In genomic region chr12:132428872-132429121, GRCh38 we compare ENCODE assay signal across 13 cellular contexts.
A peak's percentile ranks its signal among the peaks of the same experiment; 100 is the strongest.
DNase-seq lines count a peak whose midpoint lies in the region; TF ChIP-seq lines count a peak whose summit lies in the region.
"Had no signal": no experiment of that assay in that cellular context is flagged by ENCODE, and none has a peak within 500 bp of the region (broad histone marks: within the 10 kb centered on the region; RNA-seq: fewer than 3 reads in every experiment).

No MANE protein-coding gene starts in this region.

- H3K4me2 ChIP-seq in BLaER1 (peak overlapping the region; percentile 96), mammary epithelial cell (ENCODE audit: insufficient read depth, low read depth, low read length) (no peak overlapping the region)

- H3K36me3 ChIP-seq in BLaER1 (peaks cover 16% of the 10 kb centered on the region; the same call in 1 of the 2 replicates), mammary epithelial cell (ENCODE audit: insufficient read depth, low read length) (no peaks in the 10 kb centered on the region), colonic mucosa (no peaks in the 10 kb centered on the region)
- H3K36me3 ChIP-seq: gastrocnemius medialis, left lung, ovary had no signal

- CTCF ChIA-PET in mammary epithelial cell (lab: Charles Lee; ENCODE audit: low non-redundant PET) = interaction anchor here (0.7 kb wide), 1 partner anchor 131 kb away, joined by 4 read pairs; no protein-coding TSS in a partner anchor

- no peak overlapping the region for H3K4me3 Mint-ChIP-seq in mesothelial cell of epicardium
- H3K4me3 Mint-ChIP-seq in endothelial cell (ENCODE audit: unreplicated experiment) = no peak overlapping the region
- H3K4me3 Mint-ChIP-seq: activated naive CD8-positive, alpha-beta T cell treated with anti-CD3 and anti-CD28 coated beads, Interleukin-2, amount 50 U/mL, for 24 hours had no signal

- peaks cover 22% of the 10 kb centered on the region for H3K9me3 ChIP-seq in BLaER1
- H3K9me3 ChIP-seq in mammary epithelial cell (replicated peaks; ENCODE audit: insufficient read depth, low read length) = peaks cover 5% of the 10 kb centered on the region
- H3K9me3 ChIP-seq in colonic mucosa = no peaks in the 10 kb centered on the region
- H3K9me3 ChIP-seq: gastrocnemius medialis, left lung, ovary had no signal

- H3K9me3 Mint-ChIP-seq in mesothelial cell of epicardium = no peaks in the 10 kb centered on the region
- H3K9me3 Mint-ChIP-seq in endothelial cell (ENCODE audit: unreplicated experiment) = no peaks in the 10 kb centered on the region

- WGBS in mammary epithelial cell (ENCODE audit: low coverage, missing lambda C conversion rate) = no CpG with 5 or more reads among the region's 7 CpGs

- dilution Hi-C loops in mammary epithelial cell (cut with HindIII; ENCODE audit: low sequenced_read_pairs) = no loop called here

- H2AFZ ChIP-seq in mammary epithelial cell (ENCODE audit: low read depth, low read length) = peak overlapping the region; percentile 26

- H3K79me2 ChIP-seq in mammary epithelial cell (ENCODE audit: insufficient read depth, low read length) = no peaks in the 10 kb centered on the region

- H3K4me1 ChIP-seq in BLaER1 (peaks cover 98% of the 10 kb centered on the region), mammary epithelial cell (ENCODE audit: insufficient read depth, low read length) (peaks cover 22% of the 10 kb centered on the region), colonic mucosa (peaks cover 8% of the 10 kb centered on the region)
- H3K4me1 ChIP-seq: gastrocnemius medialis had no signal

- DNase-seq in NCI-H1694 (lab: John Stamatoyannopoulos, UW) = peak; percentile 56
- DNase-seq in mammary epithelial cell = peak; percentile 30
- DNase-seq in mesothelial cell of epicardium (ENCODE audit: low spot score in 2 of 2, unreplicated experiment in 2 of 2) = no peak
- no peak for DNase-seq in OCI-M1 (lab: John Stamatoyannopoulos, UW)
- DNase-seq in activated effector memory CD4-positive, alpha-beta T cell treated with Interleukin-2 at 50 U/mL for 16 hours = no peak
- no peak for DNase-seq in colonic mucosa
- DNase-seq in endothelial cell (ENCODE audit: low spot score) = no peak
- DNase-seq: activated naive CD8-positive, alpha-beta T cell treated with anti-CD3 and anti-CD28 coated beads, Interleukin-2, amount 50 U/mL, for 24 hours; gastrocnemius medialis; NCI-H226 had no signal

- H3K27me3 ChIP-seq in BLaER1 = no peaks in the 10 kb centered on the region
- peaks cover 8% of the 10 kb centered on the region for H3K27me3 ChIP-seq in mammary epithelial cell (ENCODE audit: insufficient read depth, low read length)
- peaks cover 5% of the 10 kb centered on the region for H3K27me3 ChIP-seq in colonic mucosa
- H3K27me3 ChIP-seq: ovary had no signal

- TF ChIP-seq CTCF in mammary epithelial cell (conservative IDR thresholded peaks at IDR 0.05 in 1 of 2, IDR thresholded peaks at IDR 0.05 in 1 of 2; ENCODE audit: extremely low read depth in 1 of 2, insufficient read depth in 1 of 2, low read depth in 1 of 2, low read length in 2 of 2) (no peak), mesothelial cell of epicardium (IDR thresholded peaks at IDR 0.05; ENCODE audit: unreplicated experiment) (no peak), colonic mucosa (IDR thresholded peaks at IDR 0.05) (no peak), endothelial cell (IDR thresholded peaks at IDR 0.05; ENCODE audit: unreplicated experiment) (no peak)

- H3K36me3 Mint-ChIP-seq in mesothelial cell of epicardium (no peaks in the 10 kb centered on the region), endothelial cell (ENCODE audit: low read depth, unreplicated experiment) (peaks cover 11% of the 10 kb centered on the region)

- H3K9ac ChIP-seq in BLaER1 = peak overlapping the region; percentile 59
- H3K9ac ChIP-seq in mammary epithelial cell (ENCODE audit: insufficient read depth, low read length) = no peak overlapping the region
- H3K9ac ChIP-seq in colonic mucosa (ENCODE audit: low read depth in 2 of 2, low read length in 2 of 2) = peak overlapping the region in 1 of 2 donors; percentile 10

- intact Hi-C loops in mammary epithelial cell (cut with micrococcal nuclease) (no loop called here), colonic mucosa (cut with DNase I) (no loop called here)

- H4K20me1 ChIP-seq in BLaER1 (no peaks in the 10 kb centered on the region), mammary epithelial cell (ENCODE audit: insufficient read depth, low read length) (no peaks in the 10 kb centered on the region)

- H3K4me3 ChIP-seq in BLaER1 (peak overlapping the region; percentile 58), mammary epithelial cell (replicated peaks in 1 of 3; ENCODE audit: insufficient read depth in 1 of 3, low read depth in 2 of 3, low read length in 3 of 3) (no peak overlapping the region), colonic mucosa (no peak overlapping the region)
- H3K4me3 ChIP-seq: gastrocnemius medialis, left lung, ovary had no signal

- H3K27ac ChIP-seq in BLaER1 (peak overlapping the region; percentile 87), mammary epithelial cell (ENCODE audit: insufficient read depth, low read depth, low read length) (no peak overlapping the region), colonic mucosa (no peak overlapping the region)
- H3K27ac ChIP-seq: gastrocnemius medialis, left lung, ovary had no signal

- no TSS peak for BruUV-seq in mammary epithelial cell (replicated peaks; lab: Mats Ljungman, UMichigan)

- in situ Hi-C loops in mammary epithelial cell (cut with MboI; ENCODE audit: low sequenced_read_pairs in 2 of 2) = loop anchor here in 1 of 2 donors (10.0 kb wide), 1 partner anchor 186 kb away; the partner anchor contains the start of genes LRCOL1 and P2RX2

- H3K27ac Mint-ChIP-seq in mesothelial cell of epicardium (peak overlapping the region; percentile 75), endothelial cell (ENCODE audit: unreplicated experiment) (no peak overlapping the region)
- H3K27ac Mint-ChIP-seq: activated naive CD8-positive, alpha-beta T cell treated with anti-CD3 and anti-CD28 coated beads, Interleukin-2, amount 50 U/mL, for 24 hours had no signal

- H3K4me1 Mint-ChIP-seq in mesothelial cell of epicardium (peaks cover 32% of the 10 kb centered on the region), endothelial cell (ENCODE audit: unreplicated experiment) (peaks cover 14% of the 10 kb centered on the region)

- peaks cover 89% of the 10 kb centered on the region for H3K27me3 Mint-ChIP-seq in mesothelial cell of epicardium (ENCODE audit: low read depth)
- H3K27me3 Mint-ChIP-seq in endothelial cell (ENCODE audit: unreplicated experiment) = peaks cover 22% of the 10 kb centered on the region
- H3K27me3 Mint-ChIP-seq: activated naive CD8-positive, alpha-beta T cell treated with anti-CD3 and anti-CD28 coated beads, Interleukin-2, amount 50 U/mL, for 24 hours had no signal

Comparison
In these comparisons a context has a peak if more than half of its experiments do, and no peak if none do; other contexts are left out.
1. DNase-seq: peak in NCI-H1694 (single experiment) and mammary epithelial cell (single experiment); none in mesothelial cell of epicardium (0 of 2), OCI-M1 (single experiment), activated effector memory CD4-positive, alpha-beta T cell treated with Interleukin-2 at 50 U/mL for 16 hours (single experiment), colonic mucosa (single experiment) and endothelial cell (single experiment).